8 cellular contexts compared by ENCODE assay signal in the genomic region with DNA sequence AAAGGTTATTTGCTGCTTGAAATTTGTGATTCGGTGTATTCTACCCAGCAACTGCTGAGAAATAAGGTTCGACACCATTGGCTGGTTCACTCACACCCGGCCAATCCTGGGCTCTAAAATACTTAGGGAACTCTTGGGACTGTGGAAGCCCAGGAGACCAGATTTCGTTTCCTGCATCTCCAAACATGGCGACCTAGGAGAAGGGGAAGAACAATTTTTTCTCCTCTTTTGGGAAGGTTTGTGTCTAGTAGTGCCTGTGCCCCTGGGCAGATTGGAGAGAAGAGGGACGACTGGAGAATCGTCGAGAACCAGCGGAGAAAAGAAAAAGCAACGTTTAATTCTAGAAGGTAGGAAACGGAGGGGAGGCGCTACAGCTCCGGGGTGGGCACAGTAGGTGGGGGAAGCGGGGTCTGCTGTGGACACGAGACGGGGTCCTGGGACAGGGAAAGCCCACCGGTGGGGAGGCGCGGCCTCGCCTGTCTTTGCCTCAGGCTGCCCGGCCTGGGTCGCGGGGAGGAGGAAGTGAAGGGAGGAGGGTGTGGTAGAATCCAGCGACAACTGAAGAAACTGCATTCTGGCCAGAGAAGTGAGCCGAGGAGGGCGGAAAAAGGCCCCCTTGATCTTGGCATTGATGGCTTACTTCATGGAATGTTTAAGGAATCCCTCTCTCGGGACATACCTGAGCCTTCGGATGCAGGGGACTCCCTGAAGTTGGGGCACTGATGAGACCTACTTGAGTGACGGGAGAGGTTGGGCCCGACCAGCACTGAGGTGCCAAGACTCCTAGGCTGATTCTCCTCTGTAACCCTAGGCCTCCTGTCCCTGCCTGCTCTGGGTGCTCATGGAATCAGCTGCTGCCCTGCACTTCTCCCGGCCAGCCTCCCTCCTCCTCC. TPM values are rescaled to one million over a fixed set of nuclear protein-coding genes. Genes with fewer than 3 reads are reported as not detected.
DNase-seq lines count a peak whose midpoint lies in the region; TF ChIP-seq lines count a peak whose summit lies in the region.

Gene BTN2A1, plus strand, starts transcription at position 160 of the 893 bp plus-strand sequence. Its CDS starts 682 bp downstream, at position 842.

- WGBS in H9 (ENCODE audit: extremely low coverage, insufficient read length, low lambda C conversion rate), result no CpG with 5 or more reads among the region's 31 CpGs

- no peak within 1 kb of the TSS for H3K56ac ChIP-seq in H9 (ENCODE audit: insufficient read length, low read depth, low read length)

- H2BK12ac ChIP-seq in H9 (ENCODE audit: insufficient read length, low read depth, low read length), result no peak within 1 kb of the TSS

- H3K23me2 ChIP-seq in H9 (ENCODE audit: insufficient read length, low read depth, low read length, poor library complexity, severe bottlenecking), result peaks cover 4% of the 10 kb centered on the region

- no peak for TF ChIP-seq CTCF in H9 (conservative IDR thresholded peaks at IDR 0.05)
- TF ChIP-seq CTCF in Loucy (conservative IDR thresholded peaks at IDR 0.05; ENCODE audit: low read length), result peak; percentile 31; the same call in 1 of the 2 replicates
- no peak for TF ChIP-seq CTCF in fibroblast of villous mesenchyme (IDR thresholded peaks at IDR 0.05; ENCODE audit: insufficient read depth, low read depth, low read length)
- no peak for TF ChIP-seq CTCF in nephron (IDR thresholded peaks at IDR 0.05; ENCODE audit: unreplicated experiment in 3 of 3)

- H4K5ac ChIP-seq in H9 (ENCODE audit: insufficient read length, low read depth, low read length), result no peak within 1 kb of the TSS

- peak within 1 kb of the TSS; percentile 86 for H4K8ac ChIP-seq in H9 (replicated peaks; ENCODE audit: insufficient read length, low read depth, low read length)

- H2BK5ac ChIP-seq in H9 (ENCODE audit: insufficient read length, low read length), result peak within 1 kb of the TSS; percentile 89

- H3F3A ChIP-seq in Loucy (ENCODE audit: low read depth), result no peaks in the 10 kb centered on the region

- H3K9me3 ChIP-seq in ES-I3 (ENCODE audit: control insufficient read depth, insufficient read depth, low read length) (no peaks in the 10 kb centered on the region), H9 (ENCODE audit: control insufficient read depth, low read depth, low read length) (no peaks in the 10 kb centered on the region), Loucy (ENCODE audit: insufficient read depth, low read depth, low read length) (no peaks in the 10 kb centered on the region)

- peak within 1 kb of the TSS; percentile 33 for H3K27ac ChIP-seq in H9 (ENCODE audit: insufficient read length, low read depth, low read length)

- H2BK15ac ChIP-seq in H9 (ENCODE audit: low read depth, low read length), result 0 out of 2 replicates have a peak within 1 kb of the TSS, but pooled peaks have one; percentile 13

- H3K18ac ChIP-seq in H9 (ENCODE audit: insufficient read length, low read depth, low read length), result peak within 1 kb of the TSS; percentile 97

- H3K79me1 ChIP-seq in H9 (ENCODE audit: insufficient read depth, low read depth, low read length, poor library complexity, severe bottlenecking), result no peaks in the 10 kb centered on the region

- DNase-seq in H9 (peak; percentile 87), SHP77 (lab: John Stamatoyannopoulos, UW) (peak; percentile 91 to 92), activated gamma-delta T cell treated with Interleukin-2 at 50 U/mL for 16 hours (peak; percentile 62), fibroblast of villous mesenchyme (ENCODE audit: low read depth) (peak; percentile 95), stromal cell of bone marrow (ENCODE audit: low read depth) (peak; percentile 94)

- no peaks in the 10 kb centered on the region for H3K36me3 ChIP-seq in ES-I3 (ENCODE audit: insufficient read depth, low read length)
- H3K36me3 ChIP-seq in Loucy (ENCODE audit: insufficient read depth, low read length), result peaks cover 8% of the 10 kb centered on the region; the same call in 1 of the 2 replicates

- H4K91ac ChIP-seq in H9 (ENCODE audit: insufficient read length, low read depth, low read length), result no peak within 1 kb of the TSS

- peak within 1 kb of the TSS; percentile 83 for H3T11ph ChIP-seq in H9 (ENCODE audit: low read length)

- H2AK5ac ChIP-seq in H9 (ENCODE audit: insufficient read length, low read length), result no peak within 1 kb of the TSS

- H3K9ac ChIP-seq in ES-I3 (ENCODE audit: low read depth, low read length) (peak within 1 kb of the TSS; percentile 97), H9 (ENCODE audit: extremely low read depth, insufficient read length, low read length) (peak within 1 kb of the TSS; percentile 99), Loucy (ENCODE audit: low read depth, low read length, poor library complexity, severe bottlenecking) (peak within 1 kb of the TSS; percentile 87)

- H3K4me3 ChIP-seq in Loucy (ENCODE audit: low read length, poor library complexity, severe bottlenecking) (peak within 1 kb of the TSS; percentile 89), fibroblast of villous mesenchyme (ENCODE audit: low read depth, low read length) (peak within 1 kb of the TSS; percentile 93)

- H3K36me3 Mint-ChIP-seq in H9 (ENCODE audit: insufficient read depth in 1 of 3, low read depth in 3 of 3), result peaks cover 26 to 35% (median 35%) of the 10 kb centered on the region in 3 experiments
- H3K36me3 Mint-ChIP-seq in nephron (ENCODE audit: low read depth), result peaks cover 37% of the 10 kb centered on the region

- H3K27me3 Mint-ChIP-seq in H9 (ENCODE audit: low read depth), result no peaks in the 10 kb centered on the region; the same call in none of the 2 replicates
- H3K27me3 Mint-ChIP-seq in nephron (ENCODE audit: low read depth), result no peaks in the 10 kb centered on the region

- H3K9me2 ChIP-seq in Loucy (replicated peaks; ENCODE audit: low read depth, low read length), result no peaks in the 10 kb centered on the region

- H3K27ac Mint-ChIP-seq in H9, result peak within 1 kb of the TSS; percentile 93 to 99 (median 98)
- H3K27ac Mint-ChIP-seq in nephron, result peak within 1 kb of the TSS; percentile 98 to 99 (median 98)

- peak within 1 kb of the TSS; percentile 85 to 98 for H3K4me3 Mint-ChIP-seq in H9
- peak within 1 kb of the TSS; percentile 98 for H3K4me3 Mint-ChIP-seq in nephron

- peak within 1 kb of the TSS; percentile 92 for H3K14ac ChIP-seq in H9 (ENCODE audit: insufficient read depth, low read length)

- H3K79me2 ChIP-seq in H9 (ENCODE audit: insufficient read depth, low read length), result no peaks in the 10 kb centered on the region
- peaks cover 52% of the 10 kb centered on the region for H3K79me2 ChIP-seq in Loucy (ENCODE audit: insufficient read depth, low read length)

- no peak within 1 kb of the TSS for H3K4ac ChIP-seq in H9 (ENCODE audit: low read depth, low read length)

- H3K4me2 ChIP-seq in H9 (ENCODE audit: insufficient read depth, insufficient read length, low read length) (peak within 1 kb of the TSS; percentile 92), Loucy (ENCODE audit: low read depth, low read length, poor library complexity, severe bottlenecking) (peak within 1 kb of the TSS; percentile 68)

- no peak within 1 kb of the TSS for H3K23ac ChIP-seq in H9 (ENCODE audit: insufficient read length, low read depth, low read length)

- H2AFZ ChIP-seq in H9 (ENCODE audit: low read length), result peak within 1 kb of the TSS; percentile 100
- H2AFZ ChIP-seq in Loucy (ENCODE audit: low read length), result peak within 1 kb of the TSS; percentile 95

- H2BK120ac ChIP-seq in H9 (ENCODE audit: low read depth, low read length, poor library complexity, severe bottlenecking), result no peak within 1 kb of the TSS

- no peaks in the 10 kb centered on the region for H3K9me3 Mint-ChIP-seq in H9
- H3K9me3 Mint-ChIP-seq in nephron, result no peaks in the 10 kb centered on the region

- H3K4me1 ChIP-seq in ES-I3 (ENCODE audit: insufficient read depth, low read length) (no peaks in the 10 kb centered on the region), H9 (ENCODE audit: insufficient read depth, low read length) (peaks cover 3% of the 10 kb centered on the region; the same call in 1 of the 2 replicates), Loucy (ENCODE audit: insufficient read depth, low read length, poor library complexity, severe bottlenecking) (peaks cover 42% of the 10 kb centered on the region)

- no peak within 1 kb of the TSS for H2BK20ac ChIP-seq in H9 (ENCODE audit: low read depth, low read length, poor library complexity, severe bottlenecking)

- H4K20me1 ChIP-seq in H9 (ENCODE audit: control insufficient read depth, insufficient read depth, insufficient read length) (no peaks in the 10 kb centered on the region), Loucy (ENCODE audit: insufficient read depth, low read length, poor library complexity, severe bottlenecking) (peaks cover 16% of the 10 kb centered on the region)

- H3K27me3 ChIP-seq in H9 (ENCODE audit: insufficient read depth, low read length) (no peaks in the 10 kb centered on the region), Loucy (ENCODE audit: insufficient read depth, low read length, poor library complexity, severe bottlenecking) (no peaks in the 10 kb centered on the region)

- H3K4me1 Mint-ChIP-seq in H9 (peaks cover 15 to 19% of the 10 kb centered on the region in 2 experiments), nephron (peaks cover 37% of the 10 kb centered on the region)

RNA-seq across cellular contexts. Expression of gene BTN2A1, which starts in this region (rescaled TPM):
- total RNA-seq in H9 (2021) (17.6 and 18.4 TPM in 2 replicates), fibroblast of villous mesenchyme (16.8 and 21.6 TPM in 2 replicates)

Comparison
In these comparisons a context has a peak if more than half of its experiments do, and no peak if none do; other contexts are left out.
1. Peak in every context shown above with its lines: DNase-seq, H3K4me3 ChIP-seq and H3K27ac ChIP-seq.